In genomic region chr10:102420810-102421644, GRCh38 we compare ENCODE assay signal across 1 cellular context.
TF ChIP-seq lines count a peak whose summit lies in the region.

A gene with protein sequence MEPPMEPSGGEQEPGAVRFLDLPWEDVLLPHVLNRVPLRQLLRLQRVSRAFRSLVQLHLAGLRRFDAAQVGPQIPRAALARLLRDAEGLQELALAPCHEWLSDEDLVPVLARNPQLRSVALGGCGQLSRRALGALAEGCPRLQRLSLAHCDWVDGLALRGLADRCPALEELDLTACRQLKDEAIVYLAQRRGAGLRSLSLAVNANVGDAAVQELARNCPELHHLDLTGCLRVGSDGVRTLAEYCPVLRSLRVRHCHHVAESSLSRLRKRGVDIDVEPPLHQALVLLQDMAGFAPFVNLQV (plus strand): TSS chr10:102420836. CDS start chr10:102421130, 294 bp downstream.

TF ChIP-seq in WTC11, 78 proteins besides CTCF, POLR2A, EP300 and RAD21 (continued from another document):
- no peak for TF ChIP-seq ZNF281 (CRISPR knock-in tag; IDR thresholded peaks at IDR 0.05)
- peak; percentile 58; the same call in 1 of the 2 replicates for TF ChIP-seq TEAD1 (CRISPR knock-in tag; IDR thresholded peaks at IDR 0.05)
- TF ChIP-seq, protein P1, sequence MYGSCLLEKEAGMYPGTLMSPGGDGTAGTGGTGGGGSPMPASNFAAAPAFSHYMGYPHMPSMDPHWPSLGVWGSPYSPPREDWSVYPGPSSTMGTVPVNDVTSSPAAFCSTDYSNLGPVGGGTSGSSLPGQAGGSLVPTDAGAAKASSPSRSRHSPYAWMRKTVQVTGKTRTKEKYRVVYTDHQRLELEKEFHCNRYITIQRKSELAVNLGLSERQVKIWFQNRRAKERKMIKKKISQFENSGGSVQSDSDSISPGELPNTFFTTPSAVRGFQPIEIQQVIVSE (CRISPR knock-in tag; IDR thresholded peaks at IDR 0.05; ENCODE audit: borderline replicate concordance): no peak
- peak; percentile 7 for TF ChIP-seq GABPB1 (CRISPR knock-in tag; IDR thresholded peaks at IDR 0.05)
- no peak; the same call in 1 of the 2 replicates for TF ChIP-seq USF2 (CRISPR knock-in tag; IDR thresholded peaks at IDR 0.05)
- no peak; the same call in 1 of the 2 replicates for TF ChIP-seq FOXK1 (CRISPR knock-in tag; IDR thresholded peaks at IDR 0.05)
- TF ChIP-seq SMAD3 (CRISPR knock-in tag; IDR thresholded peaks at IDR 0.05; ENCODE audit: borderline replicate concordance): peak; percentile 76; the same call in 1 of the 2 replicates
- no peak for TF ChIP-seq PREB (CRISPR knock-in tag; IDR thresholded peaks at IDR 0.05; ENCODE audit: borderline replicate concordance)
- TF ChIP-seq ZNF138 (CRISPR knock-in tag; conservative IDR thresholded peaks at IDR 0.05): peak; percentile 74; the same call in 1 of the 2 replicates
- no peak for TF ChIP-seq PRDM15 (CRISPR knock-in tag; IDR thresholded peaks at IDR 0.05)
- TF ChIP-seq NFATC4 (CRISPR knock-in tag; IDR thresholded peaks at IDR 0.05): no peak
- TF ChIP-seq IRF1 (CRISPR knock-in tag; IDR thresholded peaks at IDR 0.05): no peak
- TF ChIP-seq ZNF423 (CRISPR knock-in tag; IDR thresholded peaks at IDR 0.05): no peak
- peak; percentile 89 for TF ChIP-seq SP1 (CRISPR knock-in tag; conservative IDR thresholded peaks at IDR 0.05)
- peak; percentile 80 for TF ChIP-seq MAX (CRISPR knock-in tag; IDR thresholded peaks at IDR 0.05)
- TF ChIP-seq, protein P2, sequence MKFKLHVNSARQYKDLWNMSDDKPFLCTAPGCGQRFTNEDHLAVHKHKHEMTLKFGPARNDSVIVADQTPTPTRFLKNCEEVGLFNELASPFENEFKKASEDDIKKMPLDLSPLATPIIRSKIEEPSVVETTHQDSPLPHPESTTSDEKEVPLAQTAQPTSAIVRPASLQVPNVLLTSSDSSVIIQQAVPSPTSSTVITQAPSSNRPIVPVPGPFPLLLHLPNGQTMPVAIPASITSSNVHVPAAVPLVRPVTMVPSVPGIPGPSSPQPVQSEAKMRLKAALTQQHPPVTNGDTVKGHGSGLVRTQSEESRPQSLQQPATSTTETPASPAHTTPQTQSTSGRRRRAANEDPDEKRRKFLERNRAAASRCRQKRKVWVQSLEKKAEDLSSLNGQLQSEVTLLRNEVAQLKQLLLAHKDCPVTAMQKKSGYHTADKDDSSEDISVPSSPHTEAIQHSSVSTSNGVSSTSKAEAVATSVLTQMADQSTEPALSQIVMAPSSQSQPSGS (CRISPR knock-in tag; IDR thresholded peaks at IDR 0.05; ENCODE audit: borderline replicate concordance, low read depth): no peak
- TF ChIP-seq, protein P3, sequence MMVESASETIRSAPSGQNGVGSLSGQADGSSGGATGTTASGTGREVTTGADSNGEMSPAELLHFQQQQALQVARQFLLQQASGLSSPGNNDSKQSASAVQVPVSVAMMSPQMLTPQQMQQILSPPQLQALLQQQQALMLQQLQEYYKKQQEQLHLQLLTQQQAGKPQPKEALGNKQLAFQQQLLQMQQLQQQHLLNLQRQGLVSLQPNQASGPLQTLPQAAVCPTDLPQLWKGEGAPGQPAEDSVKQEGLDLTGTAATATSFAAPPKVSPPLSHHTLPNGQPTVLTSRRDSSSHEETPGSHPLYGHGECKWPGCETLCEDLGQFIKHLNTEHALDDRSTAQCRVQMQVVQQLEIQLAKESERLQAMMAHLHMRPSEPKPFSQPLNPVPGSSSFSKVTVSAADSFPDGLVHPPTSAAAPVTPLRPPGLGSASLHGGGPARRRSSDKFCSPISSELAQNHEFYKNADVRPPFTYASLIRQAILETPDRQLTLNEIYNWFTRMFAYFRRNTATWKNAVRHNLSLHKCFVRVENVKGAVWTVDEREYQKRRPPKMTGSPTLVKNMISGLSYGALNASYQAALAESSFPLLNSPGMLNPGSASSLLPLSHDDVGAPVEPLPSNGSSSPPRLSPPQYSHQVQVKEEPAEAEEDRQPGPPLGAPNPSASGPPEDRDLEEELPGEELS (CRISPR knock-in tag; IDR thresholded peaks at IDR 0.05): peak; percentile 75; the same call in 1 of the 2 replicates
- TF ChIP-seq JUN (CRISPR knock-in tag; IDR thresholded peaks at IDR 0.05): no peak
- TF ChIP-seq, protein P4, sequence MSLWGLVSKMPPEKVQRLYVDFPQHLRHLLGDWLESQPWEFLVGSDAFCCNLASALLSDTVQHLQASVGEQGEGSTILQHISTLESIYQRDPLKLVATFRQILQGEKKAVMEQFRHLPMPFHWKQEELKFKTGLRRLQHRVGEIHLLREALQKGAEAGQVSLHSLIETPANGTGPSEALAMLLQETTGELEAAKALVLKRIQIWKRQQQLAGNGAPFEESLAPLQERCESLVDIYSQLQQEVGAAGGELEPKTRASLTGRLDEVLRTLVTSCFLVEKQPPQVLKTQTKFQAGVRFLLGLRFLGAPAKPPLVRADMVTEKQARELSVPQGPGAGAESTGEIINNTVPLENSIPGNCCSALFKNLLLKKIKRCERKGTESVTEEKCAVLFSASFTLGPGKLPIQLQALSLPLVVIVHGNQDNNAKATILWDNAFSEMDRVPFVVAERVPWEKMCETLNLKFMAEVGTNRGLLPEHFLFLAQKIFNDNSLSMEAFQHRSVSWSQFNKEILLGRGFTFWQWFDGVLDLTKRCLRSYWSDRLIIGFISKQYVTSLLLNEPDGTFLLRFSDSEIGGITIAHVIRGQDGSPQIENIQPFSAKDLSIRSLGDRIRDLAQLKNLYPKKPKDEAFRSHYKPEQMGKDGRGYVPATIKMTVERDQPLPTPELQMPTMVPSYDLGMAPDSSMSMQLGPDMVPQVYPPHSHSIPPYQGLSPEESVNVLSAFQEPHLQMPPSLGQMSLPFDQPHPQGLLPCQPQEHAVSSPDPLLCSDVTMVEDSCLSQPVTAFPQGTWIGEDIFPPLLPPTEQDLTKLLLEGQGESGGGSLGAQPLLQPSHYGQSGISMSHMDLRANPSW (CRISPR knock-in tag; conservative IDR thresholded peaks at IDR 0.05; ENCODE audit: low read depth): peak; percentile 71; the same call in 1 of the 2 replicates
- peak; percentile 13; the same call in 1 of the 2 replicates for TF ChIP-seq HMGA2 (CRISPR knock-in tag; IDR thresholded peaks at IDR 0.05)
- TF ChIP-seq RORB (CRISPR knock-in tag; IDR thresholded peaks at IDR 0.05): no peak
- no peak for TF ChIP-seq RELA (CRISPR knock-in tag; IDR thresholded peaks at IDR 0.05; ENCODE audit: borderline replicate concordance)
- TF ChIP-seq MLX (CRISPR knock-in tag; IDR thresholded peaks at IDR 0.05): no peak
- no peak for TF ChIP-seq NFE2L1 (CRISPR knock-in tag; IDR thresholded peaks at IDR 0.05)
- no peak for TF ChIP-seq FOXJ3 (CRISPR knock-in tag; IDR thresholded peaks at IDR 0.05; ENCODE audit: borderline replicate concordance)
- no peak for TF ChIP-seq CREB1 (CRISPR knock-in tag; IDR thresholded peaks at IDR 0.05)
- TF ChIP-seq USF1 (CRISPR knock-in tag; IDR thresholded peaks at IDR 0.05): peak; percentile 52; the same call in 1 of the 2 replicates
- TF ChIP-seq, protein P5, sequence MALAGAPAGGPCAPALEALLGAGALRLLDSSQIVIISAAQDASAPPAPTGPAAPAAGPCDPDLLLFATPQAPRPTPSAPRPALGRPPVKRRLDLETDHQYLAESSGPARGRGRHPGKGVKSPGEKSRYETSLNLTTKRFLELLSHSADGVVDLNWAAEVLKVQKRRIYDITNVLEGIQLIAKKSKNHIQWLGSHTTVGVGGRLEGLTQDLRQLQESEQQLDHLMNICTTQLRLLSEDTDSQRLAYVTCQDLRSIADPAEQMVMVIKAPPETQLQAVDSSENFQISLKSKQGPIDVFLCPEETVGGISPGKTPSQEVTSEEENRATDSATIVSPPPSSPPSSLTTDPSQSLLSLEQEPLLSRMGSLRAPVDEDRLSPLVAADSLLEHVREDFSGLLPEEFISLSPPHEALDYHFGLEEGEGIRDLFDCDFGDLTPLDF (CRISPR knock-in tag; IDR thresholded peaks at IDR 0.05): no peak
- TF ChIP-seq NR3C1 (CRISPR knock-in tag; conservative IDR thresholded peaks at IDR 0.05; ENCODE audit: low read depth): 0 out of 2 replicates have a peak, but pooled peaks have one; percentile 58
